Comparison of ENCODE assay signal across 8 cellular contexts in the genomic region with DNA sequence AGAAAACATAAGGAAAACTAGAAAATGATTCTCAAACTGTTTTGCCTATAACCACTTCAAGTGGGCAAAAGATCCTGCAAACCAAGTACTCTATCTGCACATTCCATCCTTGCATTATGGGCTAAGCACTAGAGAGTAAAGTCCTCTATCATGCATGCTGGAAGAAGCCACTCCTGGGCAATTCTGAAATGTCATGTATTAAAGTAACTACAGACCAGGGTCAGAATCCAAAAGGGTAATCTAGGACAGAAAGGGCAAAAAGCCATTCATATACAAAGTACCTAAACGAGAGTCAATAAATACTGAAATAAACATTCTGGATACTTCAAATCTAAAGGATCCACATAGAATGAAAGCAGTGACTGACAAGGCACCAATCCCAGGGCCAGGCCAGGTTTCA. TPM values are rescaled to one million over a fixed set of nuclear protein-coding genes. Genes with fewer than 3 reads are reported as not detected.
A peak's percentile ranks its signal among the peaks of the same experiment; 100 is the strongest.
DNase-seq lines count a peak whose midpoint lies in the region; ATAC-seq and TF ChIP-seq lines count a peak whose summit lies in the region.

No MANE protein-coding gene starts in this region.

- peak overlapping the region; percentile 44 to 88 (median 84) for H3K27ac ChIP-seq in gastroesophageal sphincter
- H3K27ac ChIP-seq in gastrocnemius medialis, result peak overlapping the region; percentile 86 to 93 (median 89)

- H3K36me3 ChIP-seq in gastroesophageal sphincter, result peaks cover 0 to 7% of the 10 kb centered on the region in 2 donors
- H3K36me3 ChIP-seq in gastrocnemius medialis, result peaks cover 0 to under 1% of the 10 kb centered on the region in 2 donors

- H3K36me3 Mint-ChIP-seq in T-helper 17 cell (ENCODE audit: low read depth), result peaks cover 3% of the 10 kb centered on the region

- H3K9me3 ChIP-seq in T-helper 17 cell (ENCODE audit: control insufficient read depth, low read length, poor library complexity, severe bottlenecking), result no peaks in the 10 kb centered on the region
- no peaks in the 10 kb centered on the region for H3K9me3 ChIP-seq in gastroesophageal sphincter
- H3K9me3 ChIP-seq in gastrocnemius medialis, result no peaks in the 10 kb centered on the region

- DNase-seq in GM12865 (ENCODE audit: low read depth) (no peak), T-helper 17 cell (no peak), gastrocnemius medialis (no peak), HK-2 (ENCODE audit: unreplicated experiment) (no peak), ACHN (no peak), NCI-H446 (lab: John Stamatoyannopoulos, UW) (no peak)

- H3K27ac Mint-ChIP-seq in T-helper 17 cell, result peak overlapping the region; percentile 92

- 11 to 20% methylated on average over 1 of the region's 1 CpG for WGBS in gastroesophageal sphincter (ENCODE audit: low coverage in 1 of 2), 2 donors

- intact Hi-C loops in gastrocnemius medialis (cut with DNase I; ENCODE audit: low total_unique reads), result loop anchor here (5.0 kb wide), 1 partner anchor 185 kb away; a partner anchor contains a TSS

- no peak for TF ChIP-seq CTCF in GM12865 (IDR thresholded peaks at IDR 0.05; ENCODE audit: insufficient read depth, low read depth, low read length, missing control alignments)
- TF ChIP-seq CTCF in gastroesophageal sphincter (IDR thresholded peaks at IDR 0.05), result no peak
- no peak for TF ChIP-seq CTCF in gastrocnemius medialis (IDR thresholded peaks at IDR 0.05 in 4 of 5, conservative IDR thresholded peaks at IDR 0.05 in 1 of 5)

- no peaks in the 10 kb centered on the region for H3K27me3 Mint-ChIP-seq in T-helper 17 cell

- peaks cover 25% of the 10 kb centered on the region for H3K4me1 Mint-ChIP-seq in T-helper 17 cell

- ATAC-seq in T-helper 17 cell, result no peak
- ATAC-seq in gastroesophageal sphincter, result no peak
- no peak for ATAC-seq in gastrocnemius medialis
- no peak for ATAC-seq in GM18517 (IDR thresholded peaks at IDR 0.05; ENCODE audit: unreplicated experiment)

- H3K27me3 ChIP-seq in gastroesophageal sphincter, result no peaks in the 10 kb centered on the region
- H3K27me3 ChIP-seq in gastrocnemius medialis, result no peaks in the 10 kb centered on the region

- TF ChIP-seq POLR2A in gastroesophageal sphincter (IDR thresholded peaks at IDR 0.05) (no peak), gastrocnemius medialis (IDR thresholded peaks at IDR 0.05) (no peak)

- H3K4me3 Mint-ChIP-seq in T-helper 17 cell, result peak overlapping the region; percentile 97

- no peak for TF ChIP-seq EP300 in gastroesophageal sphincter (IDR thresholded peaks at IDR 0.05)

- peaks cover 0 to 20% (median 0%) of the 10 kb centered on the region in 3 donors for H3K4me1 ChIP-seq in gastroesophageal sphincter
- H3K4me1 ChIP-seq in gastrocnemius medialis, result peaks cover 3 to 8% of the 10 kb centered on the region in 2 donors

- in situ Hi-C loops in gastrocnemius medialis (cut with MboI; ENCODE audit: low sequenced_read_pairs in 4 of 4), result no loop called here
- in situ Hi-C loops in ACHN (cut with HindIII; ENCODE audit: low pct_ligation_motif_present, low pct_unique_long_range_greater_than_20kb, low sequenced_read_pairs), result no loop called here

- H3K4me3 ChIP-seq in GM12865 (ENCODE audit: low read depth, low read length) (peak overlapping the region; percentile 71), gastroesophageal sphincter (peak overlapping the region; percentile 64), gastrocnemius medialis (peak overlapping the region; percentile 66 to 74 (median 72))

RNA-seq across cellular contexts. Expression of a gene that starts 1.1 kb away (rescaled TPM):
- total RNA-seq in T-helper 17 cell (10 to 100 TPM; 32.4 to 35.4 TPM), gastroesophageal sphincter (10 to 100 TPM; 43.1 to 81.7 (median 52.0) TPM), gastrocnemius medialis (10 to 100 TPM; 31.7 to 66.9 (median 43.4) TPM)

RNA-seq across cellular contexts. Expression of a gene that starts 28.6 kb away (rescaled TPM):
- 10 to 100 TPM; 23.4 to 40.1 TPM for total RNA-seq in T-helper 17 cell
- total RNA-seq in gastroesophageal sphincter, result 10 to 100 TPM; 19.9 to 48.2 (median 28.9) TPM
- 10 to 100 TPM; 35.2 to 48.0 (median 41.8) TPM for total RNA-seq in gastrocnemius medialis

RNA-seq across cellular contexts. Expression of a gene that starts 39.5 kb away (rescaled TPM):
- 10 to 100 TPM; 57.7 to 68.3 TPM for total RNA-seq in T-helper 17 cell
- total RNA-seq in gastroesophageal sphincter, result not detected
- not detected for total RNA-seq in gastrocnemius medialis

RNA-seq across cellular contexts. Expression of a gene that starts 44.3 kb away (rescaled TPM):
- total RNA-seq in T-helper 17 cell (100 to 1,000 TPM; 347 to 400 TPM), gastroesophageal sphincter (1 to 10 TPM in 3 of 4 donors, under 1 TPM in 1; 0.62 to 6.3 (median 3.7) TPM), gastrocnemius medialis (1 to 10 TPM in 2 of 4 donors, under 1 TPM in 1, not detected in 1; 0.78 to 3.6 (median 1.3) TPM)

RNA-seq across cellular contexts. Expression of a gene that starts 51.3 kb away (rescaled TPM):
- total RNA-seq in T-helper 17 cell, result 10 to 100 TPM; 66.2 to 79.2 TPM
- total RNA-seq in gastroesophageal sphincter, result 10 to 100 TPM; 19.7 to 30.2 (median 26.2) TPM
- total RNA-seq in gastrocnemius medialis, result 10 to 100 TPM; 11.8 to 25.5 (median 17.4) TPM

Comparison
In these comparisons a context has a peak if more than half of its experiments do, and no peak if none do; other contexts are left out.
1. RNA of a gene that starts 39.5 kb away (total RNA-seq): 57.7 to 68.3 TPM in T-helper 17 cell; not detected in gastroesophageal sphincter and not detected in gastrocnemius medialis; every median in the first group is over 10 times any median in the second.
2. Peak in every context shown above with its lines, with median percentiles within 50 percentile points of each other: H3K4me3 ChIP-seq.